10 cellular contexts compared by ENCODE assay signal in the genomic region with DNA sequence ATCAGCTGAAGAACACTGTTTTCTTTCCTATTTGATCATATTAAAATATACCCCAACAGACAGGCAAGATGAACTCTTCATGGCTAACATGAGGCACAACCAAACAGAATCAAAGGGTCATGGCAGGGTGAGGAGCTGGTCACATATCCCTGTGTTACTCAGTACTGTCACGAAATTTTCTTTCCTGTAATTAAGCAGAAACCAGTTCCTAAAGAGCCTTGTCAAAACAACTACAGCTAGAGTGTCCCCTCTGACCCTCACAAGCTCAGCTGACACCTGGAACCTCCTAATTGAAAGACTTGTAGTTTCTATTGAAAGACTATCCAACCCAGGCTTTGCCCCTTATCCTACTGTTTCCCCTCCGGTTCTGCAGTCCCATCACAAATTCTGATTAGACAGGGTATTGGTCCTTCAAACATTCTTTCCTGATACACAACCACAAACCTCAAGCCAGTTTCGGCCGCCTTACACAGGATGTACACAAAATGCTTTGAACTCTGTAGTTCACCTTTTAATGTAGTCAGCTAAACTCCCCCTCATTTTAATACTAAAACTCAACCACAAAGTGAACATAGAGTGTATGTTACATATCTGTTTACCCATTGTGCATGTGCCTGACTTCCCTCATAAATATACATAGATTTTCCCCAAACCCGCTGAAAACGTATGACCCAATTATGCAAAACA.
DNase-seq lines count a peak whose midpoint lies in the region; ATAC-seq and TF ChIP-seq lines count a peak whose summit lies in the region.
"Had no signal": no experiment of that assay in that cellular context is flagged by ENCODE, and none has a peak within 500 bp of the region (broad histone marks: within the 10 kb centered on the region; RNA-seq: fewer than 3 reads in every experiment).

No MANE protein-coding gene starts in this region.

- no peaks in the 10 kb centered on the region for H3K36me3 Mint-ChIP-seq in IgD-negative memory B cell
- H3K36me3 Mint-ChIP-seq: CD4-positive, alpha-beta memory T cell had no signal

- no peak overlapping the region for H3K27ac ChIP-seq in spleen
- H3K27ac ChIP-seq: upper lobe of right lung had no signal

- peaks cover 0 to 11% (median 0%) of the 10 kb centered on the region in 8 donors for H3K9me3 ChIP-seq in spleen
- H3K9me3 ChIP-seq: upper lobe of right lung had no signal

- peaks cover 13 to 16% (median 13%) of the 10 kb centered on the region in 3 donors for H3K4me1 Mint-ChIP-seq in IgD-negative memory B cell
- H3K4me1 Mint-ChIP-seq: CD4-positive, alpha-beta memory T cell had no signal

- H3K4me1 ChIP-seq in spleen: no peaks in the 10 kb centered on the region
- H3K4me1 ChIP-seq: upper lobe of right lung had no signal

- ATAC-seq in GM18502 (IDR thresholded peaks at IDR 0.05; ENCODE audit: poor library complexity, unreplicated experiment) (peak; percentile 94), GM19395 (IDR thresholded peaks at IDR 0.05; ENCODE audit: unreplicated experiment) (peak; percentile 97), HG02884 (IDR thresholded peaks at IDR 0.05; ENCODE audit: unreplicated experiment) (peak; percentile 93)
- ATAC-seq: upper lobe of right lung had no signal

- intact Hi-C loops in spleen (cut with DNase I; ENCODE audit: low total_unique reads): no loop called here

- TF ChIP-seq POLR2A in spleen (IDR thresholded peaks at IDR 0.05): no peak

- H3K36me3 ChIP-seq in spleen: no peaks in the 10 kb centered on the region
- H3K36me3 ChIP-seq: upper lobe of right lung had no signal

- peak overlapping the region in 2 of 3 donors; percentile 1 to 79 for H3K27ac Mint-ChIP-seq in IgD-negative memory B cell
- H3K27ac Mint-ChIP-seq: CD4-positive, alpha-beta memory T cell had no signal

- peaks cover 0 to 2% (median 0%) of the 10 kb centered on the region in 3 donors for H3K9me3 Mint-ChIP-seq in IgD-negative memory B cell

- 41 to 53% (median 50%) methylated on average over 6 of the region's 6 CpGs for WGBS in spleen, 5 donors

- no peak for TF ChIP-seq CTCF in spleen (IDR thresholded peaks at IDR 0.05 in 8 of 11, conservative IDR thresholded peaks at IDR 0.05 in 3 of 11)

- no peaks in the 10 kb centered on the region for H3K27me3 Mint-ChIP-seq in IgD-negative memory B cell
- H3K27me3 Mint-ChIP-seq: CD4-positive, alpha-beta memory T cell had no signal

- H3K4me3 ChIP-seq in spleen: no peak overlapping the region
- H3K4me3 ChIP-seq: upper lobe of right lung had no signal

- peak overlapping the region in 2 of 4 donors; percentile 51 to 71 for H3K4me3 Mint-ChIP-seq in IgD-negative memory B cell
- H3K4me3 Mint-ChIP-seq: CD4-positive, alpha-beta memory T cell had no signal

- no peaks in the 10 kb centered on the region for H3K27me3 ChIP-seq in spleen (replicated peaks in 1 of 7)
- H3K27me3 ChIP-seq: upper lobe of right lung had no signal

- DNase-seq in NCI-H2029 treated with DMSO at 0.1 percent for 48 hours (lab: John Stamatoyannopoulos, UW) (no peak), spleen (no peak), NCI-H446 (lab: John Stamatoyannopoulos, UW) (no peak)
- DNase-seq in stimulated activated CD4-positive, alpha-beta T cell treated with anti-CD3 and anti-CD28 coated beads, Interleukin-4, amount 100 ng/mL, for 1 hour: no peak
- DNase-seq: CD4-positive, alpha-beta memory T cell; upper lobe of right lung had no signal
